ENCODE assay signal across 8 cellular contexts in genomic region chr12:53984901-53985357, GRCh38. TPM values are rescaled to one million over a fixed set of nuclear protein-coding genes. Genes with fewer than 3 reads are reported as not detected.
DNase-seq lines count a peak whose midpoint lies in the region; ATAC-seq and TF ChIP-seq lines count a peak whose summit lies in the region.

Gene HOXC10 (plus strand): TSS chr12:53985146. CDS start chr12:53985260, 114 bp downstream.

- ATAC-seq in activated CD8-positive, alpha-beta T cell treated with anti-CD3 and anti-CD28 coated beads, Interleukin-2, amount 10 ng/mL, durations not matched to agents 7 days and 5 days: peak; percentile 74
- no peak for ATAC-seq in naive B cell (ENCODE audit: low read depth in 2 of 2)
- no peak for ATAC-seq in stimulated activated memory B cell treated with anti-CD40 and anti-IgM and Interleukin-4, amounts not matched to agents 10 μg/mL and 1 μg/mL and 100 μg/mL, for 72 hours

- POLR2A ChIA-PET in HEK293 (lab: Yijun Ruan, JAX): interaction anchor here (0.5 to 2.5 kb wide), 6 partner anchors 10 to 200 kb away, joined by 3 to 16 read pairs (median 6); partner anchors contain the start of genes HOXC13 and HOXC9
- POLR2A ChIA-PET in activated CD8-positive, alpha-beta T cell treated with anti-CD3 and anti-CD28 coated beads, Interleukin-2, amount 10 ng/mL, durations not matched to agents 7 days and 5 days (lab: Charles Lee): no interaction called here

- no peaks in the 10 kb centered on the region for H3K9me3 ChIP-seq in HEK293 (ENCODE audit: control insufficient read depth, insufficient read depth, low read depth, low read length)

- peak within 1 kb of the TSS; percentile 52 for H3K27ac Mint-ChIP-seq in activated CD8-positive, alpha-beta T cell treated with anti-CD3 and anti-CD28 coated beads, Interleukin-2, amount 10 ng/mL, durations not matched to agents 7 days and 5 days
- peak within 1 kb of the TSS in 4 of 6 donors; percentile 85 to 95 (median 92) for H3K27ac Mint-ChIP-seq in naive B cell
- no peak within 1 kb of the TSS for H3K27ac Mint-ChIP-seq in stimulated activated memory B cell treated with anti-CD40 and anti-IgM and Interleukin-4, amounts not matched to agents 10 μg/mL and 1 μg/mL and 100 μg/mL, for 72 hours

- H3K27ac ChIP-seq in HEK293 (ENCODE audit: extremely low read depth, low read depth, low read length): peak within 1 kb of the TSS; percentile 90

- no peaks in the 10 kb centered on the region for H3K36me3 ChIP-seq in HEK293 (ENCODE audit: control insufficient read depth in 2 of 2, insufficient read depth in 1 of 2, low read length in 2 of 2)

- no peaks in the 10 kb centered on the region for H3K9me3 Mint-ChIP-seq in activated CD8-positive, alpha-beta T cell treated with anti-CD3 and anti-CD28 coated beads, Interleukin-2, amount 10 ng/mL, durations not matched to agents 7 days and 5 days (ENCODE audit: insufficient read depth)
- H3K9me3 Mint-ChIP-seq in naive B cell: peaks cover 0 to 37% (median 10%) of the 10 kb centered on the region in 7 donors
- no peaks in the 10 kb centered on the region for H3K9me3 Mint-ChIP-seq in stimulated activated memory B cell treated with anti-CD40 and anti-IgM and Interleukin-4, amounts not matched to agents 10 μg/mL and 1 μg/mL and 100 μg/mL, for 72 hours

- H3K4me3 Mint-ChIP-seq in activated CD8-positive, alpha-beta T cell treated with anti-CD3 and anti-CD28 coated beads, Interleukin-2, amount 10 ng/mL, durations not matched to agents 7 days and 5 days: peak within 1 kb of the TSS; percentile 48
- peak within 1 kb of the TSS; percentile 50 to 86 (median 61) for H3K4me3 Mint-ChIP-seq in naive B cell
- H3K4me3 Mint-ChIP-seq in stimulated activated memory B cell treated with anti-CD40 and anti-IgM and Interleukin-4, amounts not matched to agents 10 μg/mL and 1 μg/mL and 100 μg/mL, for 72 hours: peak within 1 kb of the TSS; percentile 38

- H3K27me3 Mint-ChIP-seq in activated CD8-positive, alpha-beta T cell treated with anti-CD3 and anti-CD28 coated beads, Interleukin-2, amount 10 ng/mL, durations not matched to agents 7 days and 5 days (ENCODE audit: low read depth): peaks cover 93% of the 10 kb centered on the region
- H3K27me3 Mint-ChIP-seq in naive B cell: peaks cover 74 to 93% (median 93%) of the 10 kb centered on the region in 3 donors
- peaks cover 100% of the 10 kb centered on the region for H3K27me3 Mint-ChIP-seq in stimulated activated memory B cell treated with anti-CD40 and anti-IgM and Interleukin-4, amounts not matched to agents 10 μg/mL and 1 μg/mL and 100 μg/mL, for 72 hours

- peaks cover 23% of the 10 kb centered on the region for H3K4me1 ChIP-seq in HEK293 (ENCODE audit: control insufficient read depth, insufficient read depth, low read length)

- CTCF ChIA-PET in HEK293 (lab: Yijun Ruan, JAX): interaction anchor here (0.6 to 5.8 kb wide), 42 partner anchors 8 to 479 kb away, joined by 3 to 88 read pairs (median 5); partner anchors contain the start of genes HOXC13, HOXC8, HOXC9 and SMUG1
- CTCF ChIA-PET in activated CD8-positive, alpha-beta T cell treated with anti-CD3 and anti-CD28 coated beads, Interleukin-2, amount 10 ng/mL, durations not matched to agents 7 days and 5 days (lab: Charles Lee): interaction anchor here (0.6 to 5.8 kb wide), 22 partner anchors 9 to 231 kb away, joined by 3 to 35 read pairs (median 4); partner anchors contain the start of genes HOXC11, HOXC5, HOXC6 and HOXC9

- H3K4me1 Mint-ChIP-seq in activated CD8-positive, alpha-beta T cell treated with anti-CD3 and anti-CD28 coated beads, Interleukin-2, amount 10 ng/mL, durations not matched to agents 7 days and 5 days (ENCODE audit: low read depth): peaks cover 44% of the 10 kb centered on the region
- H3K4me1 Mint-ChIP-seq in naive B cell: peaks cover 25 to 46% (median 40%) of the 10 kb centered on the region in 3 donors
- peaks cover 41% of the 10 kb centered on the region for H3K4me1 Mint-ChIP-seq in stimulated activated memory B cell treated with anti-CD40 and anti-IgM and Interleukin-4, amounts not matched to agents 10 μg/mL and 1 μg/mL and 100 μg/mL, for 72 hours

- DNase-seq in COLO668 (lab: John Stamatoyannopoulos, UW; ENCODE audit: unreplicated experiment) (peak; percentile 33), NCI-H69 (lab: John Stamatoyannopoulos, UW) (peak; percentile 99), epidermal melanocyte (ENCODE audit: insufficient read length, low spot score) (peak; percentile 98), naive B cell (no peak), mesenteric fat pad (ENCODE audit: low spot score) (no peak)
- DNase-seq in activated CD8-positive, alpha-beta T cell treated with anti-CD3 and anti-CD28 coated beads, Interleukin-2, amount 10 ng/mL, durations not matched to agents 7 days and 5 days: peak; percentile 86

- H3K36me3 Mint-ChIP-seq in activated CD8-positive, alpha-beta T cell treated with anti-CD3 and anti-CD28 coated beads, Interleukin-2, amount 10 ng/mL, durations not matched to agents 7 days and 5 days (ENCODE audit: low read depth): peaks cover 2% of the 10 kb centered on the region
- H3K36me3 Mint-ChIP-seq in naive B cell: peaks cover 0 to 25% of the 10 kb centered on the region in 2 donors
- no peaks in the 10 kb centered on the region for H3K36me3 Mint-ChIP-seq in stimulated activated memory B cell treated with anti-CD40 and anti-IgM and Interleukin-4, amounts not matched to agents 10 μg/mL and 1 μg/mL and 100 μg/mL, for 72 hours

- H3K4me3 ChIP-seq in HEK293 (ENCODE audit: low read depth, low read length): peak within 1 kb of the TSS; percentile 32

- TF ChIP-seq CTCF in HEK293 (tag by site-specific recombination; IDR thresholded peaks at IDR 0.05): peak; percentile 81

TF ChIP-seq in HEK293, 187 proteins besides CTCF, POLR2A, EP300 and RAD21 (continues in another document):
- peak; percentile 98 for TF ChIP-seq ZNF629 (tag by site-specific recombination; IDR thresholded peaks at IDR 0.05)
- 0 out of 2 replicates have a peak, but pooled peaks have one; percentile 14 for TF ChIP-seq ZNF366 (tag by site-specific recombination; conservative IDR thresholded peaks at IDR 0.05)
- no peak for TF ChIP-seq ZNF280D (tag by site-specific recombination; IDR thresholded peaks at IDR 0.05)
- no peak for TF ChIP-seq ZNF292 (tag by site-specific recombination; IDR thresholded peaks at IDR 0.05; ENCODE audit: borderline replicate concordance, low read depth)
- no peak for TF ChIP-seq ZNF530 (tag by site-specific recombination; IDR thresholded peaks at IDR 0.05; ENCODE audit: low read depth)
- TF ChIP-seq KLF17 (tag by site-specific recombination; IDR thresholded peaks at IDR 0.05): peak; percentile 64; the same call in 1 of the 2 replicates
- peak; percentile 45; the same call in 1 of the 2 replicates for TF ChIP-seq ZXDB (tag by site-specific recombination; IDR thresholded peaks at IDR 0.05)
- TF ChIP-seq ZNF362 (tag by site-specific recombination; IDR thresholded peaks at IDR 0.05): peak; percentile 45; the same call in 1 of the 2 replicates

RNA-seq across cellular contexts. Expression of gene HOXC10, which starts in this region (rescaled TPM):
- total RNA-seq in activated CD8-positive, alpha-beta T cell treated with anti-CD3 and anti-CD28 coated beads, Interleukin-2, amount 10 ng/mL, durations not matched to agents 7 days and 5 days: not detected
- polyA plus RNA-seq in naive B cell (ENCODE audit: low read depth in 6 of 6): not detected
- total RNA-seq in mesenteric fat pad: 0.16 TPM

Comparison
In these comparisons a context has a peak if more than half of its experiments do, and no peak if none do; other contexts are left out.
1. Peak in DNase-seq and ATAC-seq in activated CD8-positive, alpha-beta T cell treated with anti-CD3 and anti-CD28 coated beads, Interleukin-2, amount 10 ng/mL, durations not matched to agents 7 days and 5 days; RNA of the gene not detected or under 1 TPM.
2. DNase-seq: peak in COLO668 (single experiment), NCI-H69 (single experiment) and epidermal melanocyte (single experiment); none in naive B cell (single experiment) and mesenteric fat pad (single experiment).
3. Peak in every context shown above with its lines, with median percentiles within 50 percentile points of each other: H3K4me3 Mint-ChIP-seq.